ENCODE assay signal across 10 cellular contexts in genomic region chr1:158830904-158831507, GRCh38. TPM values are rescaled to one million over a fixed set of nuclear protein-coding genes. Genes with fewer than 3 reads are reported as not detected.
DNase-seq lines count a peak whose midpoint lies in the region; ATAC-seq and TF ChIP-seq lines count a peak whose summit lies in the region.
"Had no signal": no experiment of that assay in that cellular context is flagged by ENCODE, and none has a peak within 500 bp of the region (broad histone marks: within the 10 kb centered on the region; RNA-seq: fewer than 3 reads in every experiment).

Gene MNDA (plus strand): TSS chr1:158831351. CDS start chr1:158842154, 10,803 bp downstream.

- peaks cover 15% of the 10 kb centered on the region for H3K4me1 Mint-ChIP-seq in activated T-cell treated with anti-CD3 and anti-CD28 coated beads, Interleukin-2, amount 50 U/mL, for 72 hours (ENCODE audit: low read depth)
- peaks cover 14% of the 10 kb centered on the region for H3K4me1 Mint-ChIP-seq in activated T-helper 1 cell treated with anti-CD3 and anti-CD28 coated beads, Interleukin-12 subunit alpha, Interleukin-12 subunit beta, Interleukin-2, Interleukin-4 antibody, amounts not matched to agents 30 ng/mL and 10 ng/mL and 1 ng/mL, durations not matched to agents 14 hours and 24 hours and 36 hours (ENCODE audit: low read depth)

- peaks cover 8% of the 10 kb centered on the region for H3K27me3 Mint-ChIP-seq in activated T-cell treated with anti-CD3 and anti-CD28 coated beads, Interleukin-2, amount 50 U/mL, for 72 hours (ENCODE audit: low read depth)
- peaks cover 3% of the 10 kb centered on the region for H3K27me3 Mint-ChIP-seq in activated T-helper 1 cell treated with anti-CD3 and anti-CD28 coated beads, Interleukin-12 subunit alpha, Interleukin-12 subunit beta, Interleukin-2, Interleukin-4 antibody, amounts not matched to agents 30 ng/mL and 10 ng/mL and 1 ng/mL, durations not matched to agents 14 hours and 24 hours and 36 hours (ENCODE audit: insufficient read depth)

- TF ChIP-seq EP300 in suprapubic skin (IDR thresholded peaks at IDR 0.05), result no peak

- ATAC-seq in activated T-cell treated with anti-CD3 and anti-CD28 coated beads, Interleukin-2, amount 50 U/mL, for 72 hours (replicated peaks in 1 of 2), result no peak
- ATAC-seq in HG03060 (IDR thresholded peaks at IDR 0.05; ENCODE audit: low read depth, unreplicated experiment) (peak; percentile 93), left colon (no peak)

- H3K36me3 Mint-ChIP-seq in activated T-cell treated with anti-CD3 and anti-CD28 coated beads, Interleukin-2, amount 50 U/mL, for 72 hours (ENCODE audit: insufficient read depth in 2 of 2), result peaks cover 9 to 15% of the 10 kb centered on the region in 2 donors
- H3K36me3 Mint-ChIP-seq in activated T-helper 1 cell treated with anti-CD3 and anti-CD28 coated beads, Interleukin-12 subunit alpha, Interleukin-12 subunit beta, Interleukin-2, Interleukin-4 antibody, amounts not matched to agents 30 ng/mL and 10 ng/mL and 1 ng/mL, durations not matched to agents 14 hours and 24 hours and 36 hours (ENCODE audit: low read depth), result peaks cover 6% of the 10 kb centered on the region

- H3K4me1 ChIP-seq in suprapubic skin, result no peaks in the 10 kb centered on the region

- no peaks in the 10 kb centered on the region for H3K27me3 ChIP-seq in suprapubic skin

- H3K4me3 Mint-ChIP-seq in activated T-cell treated with anti-CD3 and anti-CD28 coated beads, Interleukin-2, amount 50 U/mL, for 72 hours, result peak within 1 kb of the TSS; percentile 41 to 47
- no peak within 1 kb of the TSS for H3K4me3 Mint-ChIP-seq in activated T-helper 1 cell treated with anti-CD3 and anti-CD28 coated beads, Interleukin-12 subunit alpha, Interleukin-12 subunit beta, Interleukin-2, Interleukin-4 antibody, amounts not matched to agents 30 ng/mL and 10 ng/mL and 1 ng/mL, durations not matched to agents 14 hours and 24 hours and 36 hours

- H3K9me3 Mint-ChIP-seq in activated T-cell treated with anti-CD3 and anti-CD28 coated beads, Interleukin-2, amount 50 U/mL, for 72 hours, result peaks cover 7 to 17% of the 10 kb centered on the region in 2 donors
- H3K9me3 Mint-ChIP-seq in activated T-helper 1 cell treated with anti-CD3 and anti-CD28 coated beads, Interleukin-12 subunit alpha, Interleukin-12 subunit beta, Interleukin-2, Interleukin-4 antibody, amounts not matched to agents 30 ng/mL and 10 ng/mL and 1 ng/mL, durations not matched to agents 14 hours and 24 hours and 36 hours, result peaks cover 32% of the 10 kb centered on the region

- H3K27ac ChIP-seq in suprapubic skin, result no peak within 1 kb of the TSS

- H3K27ac Mint-ChIP-seq in activated T-cell treated with anti-CD3 and anti-CD28 coated beads, Interleukin-2, amount 50 U/mL, for 72 hours, result peak within 1 kb of the TSS; percentile 41
- peak within 1 kb of the TSS; percentile 50 for H3K27ac Mint-ChIP-seq in activated T-helper 1 cell treated with anti-CD3 and anti-CD28 coated beads, Interleukin-12 subunit alpha, Interleukin-12 subunit beta, Interleukin-2, Interleukin-4 antibody, amounts not matched to agents 30 ng/mL and 10 ng/mL and 1 ng/mL, durations not matched to agents 14 hours and 24 hours and 36 hours

- TF ChIP-seq POLR2A in suprapubic skin (IDR thresholded peaks at IDR 0.05), result peak in 1 of 2 donors; percentile 27

- H3K9me3 ChIP-seq in suprapubic skin, result no peaks in the 10 kb centered on the region

- intact Hi-C loops in activated T-helper 1 cell treated with anti-CD3 and anti-CD28 coated beads, Interleukin-12 subunit alpha, Interleukin-12 subunit beta, Interleukin-2, Interleukin-4 antibody, amounts not matched to agents 30 ng/mL and 10 ng/mL and 1 ng/mL, durations not matched to agents 14 hours and 24 hours and 36 hours (cut with micrococcal nuclease), result loop anchor here (1.0 kb wide), 2 partner anchors 12 to 178 kb away; partner anchors contain the start of gene IFI16
- intact Hi-C loops in left colon (cut with DNase I, micrococcal nuclease), result no loop called here

- no peaks in the 10 kb centered on the region for H3K36me3 ChIP-seq in suprapubic skin

- TF ChIP-seq CTCF in suprapubic skin (IDR thresholded peaks at IDR 0.05), result no peak

- peak within 1 kb of the TSS; percentile 10 for H3K4me3 ChIP-seq in suprapubic skin

- no peak for DNase-seq in activated T-cell treated with anti-CD3 and anti-CD28 coated beads, Interleukin-2, amount 50 U/mL, for 72 hours
- DNase-seq in activated T-cell treated with anti-CD3 and anti-CD28 coated beads, Interleukin-2, amount 50 U/mL, for 1 hour, result no peak
- DNase-seq in activated T-helper 1 cell treated with anti-CD3 and anti-CD28 coated beads, Interleukin-12 subunit alpha, Interleukin-12 subunit beta, Interleukin-2, Interleukin-4 antibody, amounts not matched to agents 30 ng/mL and 10 ng/mL and 1 ng/mL, durations not matched to agents 14 hours and 24 hours and 36 hours (ENCODE audit: low spot score), result no peak
- DNase-seq in suprapubic skin (ENCODE audit: low spot score in 2 of 2) (no peak), kidney glomerular epithelial cell (lab: John Stamatoyannopoulos, UW) (no peak), left colon (no peak), UCSD-AML1 (lab: John Stamatoyannopoulos, UW; ENCODE audit: unreplicated experiment) (no peak)

- WGBS in suprapubic skin, result 72% methylated on average over 5 of the region's 5 CpGs

RNA-seq across cellular contexts. Expression of gene MNDA, which starts in this region (rescaled TPM):
- total RNA-seq in activated T-cell treated with anti-CD3 and anti-CD28 coated beads, Interleukin-2, amount 50 U/mL, for 72 hours, result not detected
- not detected in 2 replicates for total RNA-seq in activated T-helper 1 cell treated with anti-CD3 and anti-CD28 coated beads, Interleukin-12 subunit alpha, Interleukin-12 subunit beta, Interleukin-2, Interleukin-4 antibody, amounts not matched to agents 30 ng/mL and 10 ng/mL and 1 ng/mL, durations not matched to agents 14 hours and 24 hours and 36 hours
- total RNA-seq in suprapubic skin (1 to 10 TPM; 2.0 to 4.2 (median 3.6) TPM), left colon (1 to 10 TPM; 1.2 to 2.2 TPM)
- total RNA-seq: dermis microvascular lymphatic vessel endothelial cell, NCI-H460 had no signal
